8 cellular contexts compared by ENCODE assay signal in the genomic region with DNA sequence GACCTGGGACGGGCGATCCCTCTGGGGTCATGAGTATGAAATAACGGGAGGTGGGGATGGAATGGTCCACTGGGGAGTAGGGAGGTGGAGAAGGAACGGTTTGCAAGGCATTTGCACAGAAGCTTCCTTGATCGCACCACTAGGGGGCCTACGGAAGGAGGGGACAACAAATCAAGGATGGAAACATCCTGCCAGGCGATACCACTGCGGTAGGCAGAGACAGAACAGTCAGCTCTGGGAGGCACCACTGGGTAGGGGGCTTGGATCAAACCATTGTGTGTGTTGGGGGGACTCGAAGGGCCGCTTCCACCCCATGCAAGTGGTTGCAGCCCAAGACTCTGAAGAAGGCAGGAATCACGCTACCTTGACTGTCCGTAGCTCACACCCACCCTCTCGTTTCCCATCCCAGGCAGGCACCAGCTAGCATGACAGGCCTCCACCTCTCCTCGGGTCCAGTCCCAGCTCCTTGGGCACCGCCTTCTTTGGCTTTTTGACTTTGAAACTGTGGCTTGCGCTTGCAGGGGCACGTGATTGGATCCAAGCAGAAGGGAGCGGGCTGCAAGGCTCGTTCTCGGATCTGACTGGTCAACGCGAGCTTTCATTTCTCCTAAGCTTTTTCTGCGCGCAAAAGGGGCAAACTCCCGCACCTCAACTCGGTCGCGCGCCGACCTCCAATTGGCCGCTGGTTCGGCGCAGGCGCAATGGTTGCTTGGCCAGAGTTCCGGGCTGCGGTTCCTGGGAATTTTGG. TPM values are rescaled to one million over a fixed set of nuclear protein-coding genes. Genes with fewer than 3 reads are reported as not detected.
DNase-seq lines count a peak whose midpoint lies in the region; ATAC-seq and TF ChIP-seq lines count a peak whose summit lies in the region.

No MANE protein-coding gene starts in this region.

- H3K4me1 Mint-ChIP-seq in activated naive CD4-positive, alpha-beta T cell treated with anti-CD3 and anti-CD28 coated beads, Interleukin-2, amount 50 U/mL, for 24 hours, result no peaks in the 10 kb centered on the region
- H3K4me1 Mint-ChIP-seq in naive thymus-derived CD4-positive, alpha-beta T cell, result no peaks in the 10 kb centered on the region
- no peaks in the 10 kb centered on the region for H3K4me1 Mint-ChIP-seq in glutamatergic neuron (ENCODE audit: low read depth, unreplicated experiment)

- no peaks in the 10 kb centered on the region for H3K36me3 ChIP-seq in naive thymus-derived CD4-positive, alpha-beta T cell (ENCODE audit: control insufficient read depth in 2 of 3, insufficient read depth in 3 of 3, low read length in 3 of 3)
- H3K36me3 ChIP-seq in mucosa of descending colon (ENCODE audit: low read depth), result no peaks in the 10 kb centered on the region

- no peaks in the 10 kb centered on the region for H3K27me3 ChIP-seq in naive thymus-derived CD4-positive, alpha-beta T cell (ENCODE audit: control insufficient read depth in 2 of 2, insufficient read depth in 2 of 2, low read length in 2 of 2)

- no peak overlapping the region for H3K27ac Mint-ChIP-seq in activated naive CD4-positive, alpha-beta T cell treated with anti-CD3 and anti-CD28 coated beads, Interleukin-2, amount 50 U/mL, for 24 hours
- H3K27ac Mint-ChIP-seq in naive thymus-derived CD4-positive, alpha-beta T cell, result peak overlapping the region in 2 of 9 donors; percentile 46 to 61
- H3K27ac Mint-ChIP-seq in glutamatergic neuron (ENCODE audit: unreplicated experiment), result no peak overlapping the region

- H3K4me3 Mint-ChIP-seq in activated naive CD4-positive, alpha-beta T cell treated with anti-CD3 and anti-CD28 coated beads, Interleukin-2, amount 50 U/mL, for 24 hours, result peak overlapping the region; percentile 68
- H3K4me3 Mint-ChIP-seq in naive thymus-derived CD4-positive, alpha-beta T cell, result peak overlapping the region in 9 of 10 donors; percentile 25 to 85 (median 59)
- no peak overlapping the region for H3K4me3 Mint-ChIP-seq in glutamatergic neuron (ENCODE audit: unreplicated experiment)

- H3K4me1 ChIP-seq in naive thymus-derived CD4-positive, alpha-beta T cell (ENCODE audit: control insufficient read depth in 2 of 2, insufficient read depth in 2 of 2, low read length in 2 of 2), result no peaks in the 10 kb centered on the region
- no peaks in the 10 kb centered on the region for H3K4me1 ChIP-seq in mucosa of descending colon (ENCODE audit: low read depth)

- H3K36me3 Mint-ChIP-seq in activated naive CD4-positive, alpha-beta T cell treated with anti-CD3 and anti-CD28 coated beads, Interleukin-2, amount 50 U/mL, for 24 hours, result no peaks in the 10 kb centered on the region
- H3K36me3 Mint-ChIP-seq in naive thymus-derived CD4-positive, alpha-beta T cell, result no peaks in the 10 kb centered on the region
- no peaks in the 10 kb centered on the region for H3K36me3 Mint-ChIP-seq in glutamatergic neuron (ENCODE audit: unreplicated experiment)

- POLR2A ChIA-PET in naive thymus-derived CD4-positive, alpha-beta T cell (lab: Charles Lee), result no interaction called here

- H3K27ac ChIP-seq in naive thymus-derived CD4-positive, alpha-beta T cell (ENCODE audit: low read depth, low read length), result no peak overlapping the region

- in situ Hi-C loops in KBM-7 (cut with MboI; ENCODE audit: low pct_unique_long_range_greater_than_20kb, low sequenced_read_pairs), result no loop called here

- intact Hi-C loops in naive thymus-derived CD4-positive, alpha-beta T cell (cut with micrococcal nuclease), result no loop called here
- intact Hi-C loops in mucosa of descending colon (cut with DNase I, micrococcal nuclease), result no loop called here

- peaks cover 1% of the 10 kb centered on the region for H3K27me3 Mint-ChIP-seq in activated naive CD4-positive, alpha-beta T cell treated with anti-CD3 and anti-CD28 coated beads, Interleukin-2, amount 50 U/mL, for 24 hours
- peaks cover 0 to 5% (median 0%) of the 10 kb centered on the region in 5 donors for H3K27me3 Mint-ChIP-seq in naive thymus-derived CD4-positive, alpha-beta T cell
- H3K27me3 Mint-ChIP-seq in glutamatergic neuron (ENCODE audit: unreplicated experiment), result no peaks in the 10 kb centered on the region

- CTCF ChIA-PET in naive thymus-derived CD4-positive, alpha-beta T cell (lab: Charles Lee), result no interaction called here

- H3K9me3 ChIP-seq in naive thymus-derived CD4-positive, alpha-beta T cell (ENCODE audit: control insufficient read depth in 2 of 3, low read length in 3 of 3), result no peaks in the 10 kb centered on the region
- H3K9me3 ChIP-seq in mucosa of descending colon, result no peaks in the 10 kb centered on the region

- no peak for TF ChIP-seq CTCF in mucosa of descending colon (IDR thresholded peaks at IDR 0.05)
- TF ChIP-seq CTCF in glutamatergic neuron (IDR thresholded peaks at IDR 0.05; ENCODE audit: partially characterized antibody, unreplicated experiment), result no peak

- DNase-seq in DMS53 (lab: John Stamatoyannopoulos, UW) (peak; percentile 62), KBM-7 (peak; percentile 30), D341Med (ENCODE audit: low spot score) (no peak), mucosa of descending colon (no peak), glutamatergic neuron (no peak)
- peak in 7 of 9 donors; percentile 3 to 41 (median 34) for DNase-seq in naive thymus-derived CD4-positive, alpha-beta T cell

- H3K9me3 Mint-ChIP-seq in activated naive CD4-positive, alpha-beta T cell treated with anti-CD3 and anti-CD28 coated beads, Interleukin-2, amount 50 U/mL, for 24 hours, result no peaks in the 10 kb centered on the region
- peaks cover 0 to 18% (median 6%) of the 10 kb centered on the region in 11 donors for H3K9me3 Mint-ChIP-seq in naive thymus-derived CD4-positive, alpha-beta T cell
- H3K9me3 Mint-ChIP-seq in glutamatergic neuron (ENCODE audit: unreplicated experiment), result peaks cover 2% of the 10 kb centered on the region

- ATAC-seq in naive thymus-derived CD4-positive, alpha-beta T cell, result peak; percentile 85
- no peak for ATAC-seq in mucosa of descending colon
- no peak for ATAC-seq in HG03139 (IDR thresholded peaks at IDR 0.05; ENCODE audit: unreplicated experiment)

- H3K4me3 ChIP-seq in naive thymus-derived CD4-positive, alpha-beta T cell (ENCODE audit: low read length), result no peak overlapping the region
- H3K4me3 ChIP-seq in mucosa of descending colon, result no peak overlapping the region

RNA-seq across cellular contexts. Expression of gene GAGE1, which starts 28.4 kb away (rescaled TPM):
- total RNA-seq in naive thymus-derived CD4-positive, alpha-beta T cell, result not detected
- polyA plus RNA-seq in naive thymus-derived CD4-positive, alpha-beta T cell, result not detected
- total RNA-seq in mucosa of descending colon, result not detected
- not detected for total RNA-seq in glutamatergic neuron (ENCODE audit: unreplicated experiment)

RNA-seq across cellular contexts. Expression of gene GAGE2A, which starts 37.9 kb away (rescaled TPM):
- total RNA-seq in naive thymus-derived CD4-positive, alpha-beta T cell, result not detected
- not detected for polyA plus RNA-seq in naive thymus-derived CD4-positive, alpha-beta T cell
- not detected for total RNA-seq in mucosa of descending colon
- total RNA-seq in glutamatergic neuron (ENCODE audit: unreplicated experiment), result not detected

RNA-seq across cellular contexts. Expression of gene GAGE12H, which starts 47.5 kb away (rescaled TPM):
- total RNA-seq in naive thymus-derived CD4-positive, alpha-beta T cell, result not detected
- polyA plus RNA-seq in naive thymus-derived CD4-positive, alpha-beta T cell, result not detected
- total RNA-seq in mucosa of descending colon (not detected), glutamatergic neuron (ENCODE audit: unreplicated experiment) (not detected)

RNA-seq across cellular contexts. Expression of gene GAGE12G, which starts 57.0 kb away (rescaled TPM):
- not detected for total RNA-seq in naive thymus-derived CD4-positive, alpha-beta T cell
- polyA plus RNA-seq in naive thymus-derived CD4-positive, alpha-beta T cell, result not detected
- not detected for total RNA-seq in mucosa of descending colon
- not detected for total RNA-seq in glutamatergic neuron (ENCODE audit: unreplicated experiment)

Comparison
In these comparisons a context has a peak if more than half of its experiments do, and no peak if none do; other contexts are left out.
1. DNase-seq: peak in DMS53 (single experiment), KBM-7 (single experiment) and naive thymus-derived CD4-positive, alpha-beta T cell (7 of 9); none in D341Med (single experiment), mucosa of descending colon (0 of 3) and glutamatergic neuron (single experiment).